8 cellular contexts compared by ENCODE assay signal in the genomic region with DNA sequence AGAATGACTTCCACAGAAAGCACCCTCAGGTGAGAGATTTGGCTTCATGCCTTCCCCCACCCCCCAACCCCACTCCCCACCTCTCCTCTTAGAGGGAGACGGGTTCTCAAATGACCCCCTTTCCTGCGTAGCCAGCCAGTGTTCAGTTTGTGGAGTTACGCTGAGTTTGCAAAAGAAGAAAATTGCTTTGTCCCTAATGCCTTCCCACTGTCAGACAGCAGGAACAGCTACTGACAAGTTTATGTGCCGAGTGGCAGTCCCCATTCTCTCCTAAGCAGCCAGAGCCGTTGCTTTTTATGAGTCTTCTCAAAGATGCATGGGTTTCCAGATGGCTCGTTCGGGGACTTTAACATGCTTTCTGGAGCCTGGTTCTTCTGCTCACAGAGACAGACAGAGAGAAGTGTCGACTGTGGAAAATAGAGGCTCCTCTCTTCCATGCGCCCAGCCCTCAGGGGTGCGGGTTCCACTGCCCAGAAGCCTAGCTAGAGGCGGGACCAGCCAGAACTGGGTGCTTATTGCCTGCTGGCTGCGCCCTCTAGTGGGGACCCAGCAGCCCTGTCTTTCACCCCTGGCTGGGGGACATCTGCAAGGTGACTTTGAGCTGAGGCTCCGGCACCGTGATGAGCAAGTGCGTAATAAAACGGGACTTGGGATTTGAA.
A peak's percentile ranks its signal among the peaks of the same experiment; 100 is the strongest.
DNase-seq lines count a peak whose midpoint lies in the region; ATAC-seq and TF ChIP-seq lines count a peak whose summit lies in the region.

No MANE protein-coding gene starts in this region.

- peaks cover 5 to 34% (median 16%) of the 10 kb centered on the region in 3 donors for H3K4me1 ChIP-seq in esophagus squamous epithelium

- no peaks in the 10 kb centered on the region for H3K36me3 Mint-ChIP-seq in natural killer cell treated with Interleukin-12 subunit alpha and Interleukin-12 subunit beta and Interleukin-15 and Interleukin-18, amount 100 ng/mL, for 72 hours

- H3K9me3 ChIP-seq in esophagus squamous epithelium = no peaks in the 10 kb centered on the region

- H3K36me3 ChIP-seq in esophagus squamous epithelium = peaks cover 0 to 7% (median 0%) of the 10 kb centered on the region in 3 donors

- DNase-seq in NCI-H2081 (lab: John Stamatoyannopoulos, UW) = peak; percentile 72 to 83
- no peak for DNase-seq in NCI-H2081 treated with DMSO at 0.1 percent for 48 hours (lab: John Stamatoyannopoulos, UW)
- DNase-seq in Jurkat, Clone E6-1 (ENCODE audit: low read depth, low spot score) = peak; percentile 84
- peak; percentile 73 for DNase-seq in OCI-M1 (lab: John Stamatoyannopoulos, UW)
- peak; percentile 71 for DNase-seq in activated T-cell treated with anti-CD3 and anti-CD28 coated beads, Interleukin-2, amount 50 U/mL, for 1 hour
- no peak for DNase-seq in esophagus squamous epithelium (lab: John Stamatoyannopoulos, UW)
- DNase-seq in natural killer cell treated with Interleukin-12 subunit alpha and Interleukin-12 subunit beta and Interleukin-15 and Interleukin-18, amount 100 ng/mL, for 72 hours (ENCODE audit: low spot score) = peak; percentile 79
- DNase-seq in stimulated activated naive CD4-positive, alpha-beta T cell treated with Interleukin-2 at 50 U/mL for 16 hours (lab: John Stamatoyannopoulos, UW) = peak; percentile 61

- peak overlapping the region in 1 of 4 donors; percentile 10 for H3K27ac ChIP-seq in esophagus squamous epithelium

- peak overlapping the region; percentile 70 to 89 for H3K27ac Mint-ChIP-seq in natural killer cell treated with Interleukin-12 subunit alpha and Interleukin-12 subunit beta and Interleukin-15 and Interleukin-18, amount 100 ng/mL, for 72 hours

- peak overlapping the region; percentile 4; the same call in 1 of the 2 replicates for H3K4me3 ChIP-seq in Jurkat, Clone E6-1 (ENCODE audit: low read length)
- no peak overlapping the region for H3K4me3 ChIP-seq in esophagus squamous epithelium

- H3K27me3 Mint-ChIP-seq in natural killer cell treated with Interleukin-12 subunit alpha and Interleukin-12 subunit beta and Interleukin-15 and Interleukin-18, amount 100 ng/mL, for 72 hours = no peaks in the 10 kb centered on the region

- ATAC-seq in natural killer cell treated with Interleukin-12 subunit alpha and Interleukin-12 subunit beta and Interleukin-15 and Interleukin-18, amount 100 ng/mL, for 72 hours = peak; percentile 88 to 90

- peak overlapping the region; percentile 24 for H3K4me3 Mint-ChIP-seq in natural killer cell treated with Interleukin-12 subunit alpha and Interleukin-12 subunit beta and Interleukin-15 and Interleukin-18, amount 100 ng/mL, for 72 hours

- H3K27me3 ChIP-seq in esophagus squamous epithelium = no peaks in the 10 kb centered on the region

- peaks cover 37 to 44% of the 10 kb centered on the region in 2 donors for H3K4me1 Mint-ChIP-seq in natural killer cell treated with Interleukin-12 subunit alpha and Interleukin-12 subunit beta and Interleukin-15 and Interleukin-18, amount 100 ng/mL, for 72 hours (ENCODE audit: low read depth in 2 of 2)

- intact Hi-C loops in esophagus squamous epithelium (cut with DNase I) = no loop called here

- TF ChIP-seq POLR2A in esophagus squamous epithelium (IDR thresholded peaks at IDR 0.05) = no peak

- 0 to 45% methylated on average over 9 to 11 of the region's 16 CpGs for WGBS in esophagus squamous epithelium, 2 donors

- H3K9me3 Mint-ChIP-seq in natural killer cell treated with Interleukin-12 subunit alpha and Interleukin-12 subunit beta and Interleukin-15 and Interleukin-18, amount 100 ng/mL, for 72 hours = no peaks in the 10 kb centered on the region

- TF ChIP-seq CTCF in esophagus squamous epithelium (IDR thresholded peaks at IDR 0.05) = peak; percentile 85 to 95 (median 90)

Comparison
In these comparisons a context has a peak if more than half of its experiments do, and no peak if none do; other contexts are left out.
1. DNase-seq: peak in NCI-H2081 (2 of 2), Jurkat, Clone E6-1 (single experiment), OCI-M1 (single experiment), activated T-cell treated with anti-CD3 and anti-CD28 coated beads, Interleukin-2, amount 50 U/mL, for 1 hour (single experiment), natural killer cell treated with Interleukin-12 subunit alpha and Interleukin-12 subunit beta and Interleukin-15 and Interleukin-18, amount 100 ng/mL, for 72 hours (single experiment) and stimulated activated naive CD4-positive, alpha-beta T cell treated with Interleukin-2 at 50 U/mL for 16 hours (single experiment); none in NCI-H2081 treated with DMSO at 0.1 percent for 48 hours (single experiment) and esophagus squamous epithelium (single experiment).